ENCODE assay signal across 1 cellular context in genomic region chr14:103920981-103921854, GRCh38.
TF ChIP-seq lines count a peak whose summit lies in the region.

No MANE protein-coding gene starts in this region.

TF ChIP-seq in K562, 482 proteins besides CTCF, POLR2A, EP300 and RAD21 (continued from another document and continues in another):
- TF ChIP-seq FOXP1 (CRISPR knock-in tag; IDR thresholded peaks at IDR 0.05) (no peak), ZNF197 (CRISPR knock-in tag; IDR thresholded peaks at IDR 0.05; ENCODE audit: low read depth) (no peak), SRSF9 (IDR thresholded peaks at IDR 0.05; ENCODE audit: borderline replicate concordance, low read depth, low read length) (no peak), UBTF (IDR thresholded peaks at IDR 0.05; ENCODE audit: borderline replicate concordance in 1 of 2, low read depth in 2 of 2, low read length in 2 of 2) (no peak), CGGBP1 (CRISPR knock-in tag; IDR thresholded peaks at IDR 0.05) (no peak), IRF2 (CRISPR knock-in tag; IDR thresholded peaks at IDR 0.05) (no peak), MLLT1 (IDR thresholded peaks at IDR 0.05) (no peak), PCBP1 (IDR thresholded peaks at IDR 0.05; ENCODE audit: low read depth, low read length, poor library complexity, severe bottlenecking) (no peak), POLR2H (tag; IDR thresholded peaks at IDR 0.05; ENCODE audit: low read depth) (no peak), THRA (IDR thresholded peaks at IDR 0.05) (no peak), RHOXF2B (CRISPR knock-in tag; conservative IDR thresholded peaks at IDR 0.05) (no peak), ZFP36 (IDR thresholded peaks at IDR 0.05; ENCODE audit: low read depth, low read length, partially characterized antibody) (no peak), MBD2 (IDR thresholded peaks at IDR 0.05; ENCODE audit: borderline replicate concordance, low read depth) (peak; percentile 70), ATF1 (CRISPR knock-in tag; IDR thresholded peaks at IDR 0.05) (no peak), ATF1 (tag; IDR thresholded peaks at IDR 0.05) (peak; percentile 73), ZNF644 (tag; IDR thresholded peaks at IDR 0.05; ENCODE audit: low read depth) (no peak), ZBTB9 (CRISPR knock-in tag; IDR thresholded peaks at IDR 0.05) (no peak), ZNF174 (CRISPR knock-in tag; IDR thresholded peaks at IDR 0.05) (no peak), DNMT1 (IDR thresholded peaks at IDR 0.05) (no peak), OTX1 (CRISPR knock-in tag; IDR thresholded peaks at IDR 0.05) (no peak), CREM (IDR thresholded peaks at IDR 0.05; ENCODE audit: low read depth) (peak; percentile 82), CBX1 (IDR thresholded peaks at IDR 0.05; ENCODE audit: low read depth) (no peak), ZKSCAN3 (CRISPR knock-in tag; IDR thresholded peaks at IDR 0.05) (no peak), RBM15 (IDR thresholded peaks at IDR 0.05; ENCODE audit: insufficient read depth, low read length) (no peak), SUPT5H (IDR thresholded peaks at IDR 0.05) (peak; percentile 83), SLC30A9 (CRISPR knock-in tag; IDR thresholded peaks at IDR 0.05) (no peak), MEF2D (tag; conservative IDR thresholded peaks at IDR 0.05; ENCODE audit: low read depth) (no peak), HMGXB4 (CRISPR knock-in tag; IDR thresholded peaks at IDR 0.05) (no peak), FUS (optimal IDR thresholded peaks at IDR 0.05; ENCODE audit: low read depth, low read length) (no peak), RNF2 (IDR thresholded peaks at IDR 0.05) (no peak), STAT6 (CRISPR knock-in tag; IDR thresholded peaks at IDR 0.05) (no peak), GTF2A2 (tag; IDR thresholded peaks at IDR 0.05) (no peak), ZNF699 (CRISPR knock-in tag; IDR thresholded peaks at IDR 0.05; ENCODE audit: insufficient replicate concordance) (no peak), TAL1 (IDR thresholded peaks at IDR 0.05) (no peak), PHTF2 (CRISPR knock-in tag; IDR thresholded peaks at IDR 0.05) (no peak), PHB2 (IDR thresholded peaks at IDR 0.05; ENCODE audit: low read depth) (no peak)
- TF ChIP-seq, protein P1, sequence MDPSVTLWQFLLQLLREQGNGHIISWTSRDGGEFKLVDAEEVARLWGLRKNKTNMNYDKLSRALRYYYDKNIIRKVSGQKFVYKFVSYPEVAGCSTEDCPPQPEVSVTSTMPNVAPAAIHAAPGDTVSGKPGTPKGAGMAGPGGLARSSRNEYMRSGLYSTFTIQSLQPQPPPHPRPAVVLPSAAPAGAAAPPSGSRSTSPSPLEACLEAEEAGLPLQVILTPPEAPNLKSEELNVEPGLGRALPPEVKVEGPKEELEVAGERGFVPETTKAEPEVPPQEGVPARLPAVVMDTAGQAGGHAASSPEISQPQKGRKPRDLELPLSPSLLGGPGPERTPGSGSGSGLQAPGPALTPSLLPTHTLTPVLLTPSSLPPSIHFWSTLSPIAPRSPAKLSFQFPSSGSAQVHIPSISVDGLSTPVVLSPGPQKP (CRISPR knock-in tag; IDR thresholded peaks at IDR 0.05), result no peak
- TF ChIP-seq, protein P2, sequence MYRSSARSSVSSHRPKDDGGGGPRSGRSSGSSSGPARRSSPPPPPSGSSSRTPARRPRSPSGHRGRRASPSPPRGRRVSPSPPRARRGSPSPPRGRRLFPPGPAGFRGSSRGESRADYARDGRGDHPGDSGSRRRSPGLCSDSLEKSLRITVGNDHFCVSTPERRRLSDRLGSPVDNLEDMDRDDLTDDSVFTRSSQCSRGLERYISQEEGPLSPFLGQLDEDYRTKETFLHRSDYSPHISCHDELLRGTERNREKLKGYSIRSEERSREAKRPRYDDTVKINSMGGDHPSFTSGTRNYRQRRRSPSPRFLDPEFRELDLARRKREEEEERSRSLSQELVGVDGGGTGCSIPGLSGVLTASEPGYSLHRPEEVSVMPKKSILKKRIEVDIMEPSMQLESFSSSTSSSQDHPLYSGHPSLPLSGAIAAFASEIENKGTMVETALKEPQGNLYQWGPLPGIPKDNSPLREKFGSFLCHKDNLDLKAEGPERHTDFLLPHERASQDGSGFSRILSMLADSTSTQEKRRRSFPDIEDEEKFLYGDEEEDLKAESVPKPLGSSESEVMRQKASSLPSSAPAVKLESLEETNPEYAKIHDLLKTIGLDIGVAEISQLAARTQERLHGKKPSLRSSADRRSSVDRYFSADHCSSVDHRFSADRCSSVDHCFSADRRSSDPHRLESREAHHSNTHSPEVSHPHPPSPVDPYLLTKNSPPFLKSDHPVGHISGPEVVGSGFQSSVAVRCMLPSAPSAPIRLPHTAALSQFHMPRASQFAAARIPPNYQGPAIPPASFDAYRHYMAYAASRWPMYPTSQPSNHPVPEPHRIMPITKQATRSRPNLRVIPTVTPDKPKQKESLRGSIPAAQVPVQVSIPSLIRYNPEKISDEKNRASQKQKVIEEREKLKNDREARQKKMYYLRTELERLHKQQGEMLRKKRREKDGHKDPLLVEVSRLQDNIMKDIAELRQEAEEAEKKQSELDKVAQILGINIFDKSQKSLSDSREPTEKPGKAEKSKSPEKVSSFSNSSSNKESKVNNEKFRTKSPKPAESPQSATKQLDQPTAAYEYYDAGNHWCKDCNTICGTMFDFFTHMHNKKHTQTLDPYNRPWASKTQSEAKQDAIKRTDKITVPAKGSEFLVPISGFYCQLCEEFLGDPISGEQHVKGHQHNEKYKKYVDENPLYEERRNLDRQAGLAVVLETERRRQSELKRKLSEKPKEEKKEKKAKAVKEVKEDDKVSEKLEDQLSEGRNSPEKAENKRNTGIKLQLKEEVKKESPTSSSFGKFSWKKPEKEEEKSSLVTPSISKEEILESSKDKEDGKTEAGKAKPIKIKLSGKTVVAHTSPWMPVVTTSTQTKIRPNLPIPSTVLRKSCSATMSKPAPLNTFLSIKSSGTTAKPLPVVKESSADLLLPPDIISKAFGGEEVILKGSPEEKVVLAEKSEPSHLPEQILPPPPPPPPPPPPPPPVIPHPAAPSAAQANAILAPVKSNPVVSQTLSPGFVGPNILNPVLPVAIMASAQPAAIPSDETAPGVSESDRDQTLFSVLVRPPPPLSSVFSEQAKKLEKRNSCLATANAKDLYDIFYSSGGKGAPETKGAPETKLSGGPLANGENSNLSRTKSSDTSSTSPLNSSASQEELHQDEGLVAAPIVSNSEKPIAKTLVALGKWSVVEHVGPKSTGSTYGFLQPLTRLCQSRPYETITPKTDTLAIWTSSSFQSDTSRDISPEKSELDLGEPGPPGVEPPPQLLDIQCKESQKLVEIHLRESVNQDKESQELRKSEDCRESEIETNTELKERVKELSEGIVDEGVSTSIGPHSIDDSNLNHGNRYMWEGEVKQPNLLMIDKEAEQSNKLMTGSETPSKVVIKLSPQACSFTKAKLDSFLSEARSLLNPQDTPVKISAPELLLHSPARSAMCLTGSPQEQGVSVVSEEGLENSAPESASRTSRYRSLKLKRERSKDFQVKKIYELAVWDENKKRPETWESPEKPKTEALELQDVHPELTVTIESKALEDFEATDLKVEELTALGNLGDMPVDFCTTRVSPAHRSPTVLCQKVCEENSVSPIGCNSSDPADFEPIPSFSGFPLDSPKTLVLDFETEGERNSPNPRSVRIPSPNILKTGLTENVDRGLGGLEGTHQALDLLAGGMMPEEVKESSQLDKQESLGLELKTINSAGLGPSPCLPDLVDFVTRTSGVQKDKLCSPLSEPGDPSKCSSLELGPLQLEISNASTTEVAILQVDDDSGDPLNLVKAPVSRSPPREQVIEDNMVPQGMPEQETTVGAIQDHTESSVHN (IDR thresholded peaks at IDR 0.05; ENCODE audit: borderline replicate concordance in 1 of 2, low read depth in 1 of 2), result no peak
- TF ChIP-seq, protein P3, sequence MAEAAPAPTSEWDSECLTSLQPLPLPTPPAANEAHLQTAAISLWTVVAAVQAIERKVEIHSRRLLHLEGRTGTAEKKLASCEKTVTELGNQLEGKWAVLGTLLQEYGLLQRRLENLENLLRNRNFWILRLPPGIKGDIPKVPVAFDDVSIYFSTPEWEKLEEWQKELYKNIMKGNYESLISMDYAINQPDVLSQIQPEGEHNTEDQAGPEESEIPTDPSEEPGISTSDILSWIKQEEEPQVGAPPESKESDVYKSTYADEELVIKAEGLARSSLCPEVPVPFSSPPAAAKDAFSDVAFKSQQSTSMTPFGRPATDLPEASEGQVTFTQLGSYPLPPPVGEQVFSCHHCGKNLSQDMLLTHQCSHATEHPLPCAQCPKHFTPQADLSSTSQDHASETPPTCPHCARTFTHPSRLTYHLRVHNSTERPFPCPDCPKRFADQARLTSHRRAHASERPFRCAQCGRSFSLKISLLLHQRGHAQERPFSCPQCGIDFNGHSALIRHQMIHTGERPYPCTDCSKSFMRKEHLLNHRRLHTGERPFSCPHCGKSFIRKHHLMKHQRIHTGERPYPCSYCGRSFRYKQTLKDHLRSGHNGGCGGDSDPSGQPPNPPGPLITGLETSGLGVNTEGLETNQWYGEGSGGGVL (CRISPR knock-in tag; IDR thresholded peaks at IDR 0.05), result no peak
